Comparison of ENCODE assay signal across 12 cellular contexts in the genomic region with DNA sequence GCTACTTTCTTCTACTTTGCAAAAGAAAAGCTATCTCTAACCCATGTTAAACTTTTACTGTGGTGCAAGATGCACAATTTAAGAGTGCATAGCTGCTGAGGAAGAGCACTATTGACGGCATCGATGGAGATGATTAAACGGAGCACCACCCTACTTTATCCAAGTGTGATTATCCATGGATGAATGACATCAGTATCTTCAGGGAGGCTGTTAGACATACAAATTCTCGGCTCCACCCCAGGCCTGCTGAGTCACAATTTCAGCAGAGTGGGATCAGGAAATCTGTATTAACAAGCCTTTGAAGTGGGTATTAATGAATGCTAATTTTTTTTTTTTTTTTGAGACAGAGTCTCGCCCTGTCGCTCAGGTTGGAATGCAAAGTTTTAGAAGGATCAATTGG. TPM values are rescaled to one million over a fixed set of nuclear protein-coding genes. Genes with fewer than 3 reads are reported as not detected.
"Had no signal": no experiment of that assay in that cellular context is flagged by ENCODE, and none has a peak within 500 bp of the region (broad histone marks: within the 10 kb centered on the region; RNA-seq: fewer than 3 reads in every experiment).

No MANE protein-coding gene starts in this region.

- DNase-seq: activated CD4-positive, alpha-beta T cell treated with anti-CD3 and anti-CD28 coated beads for 36 hours; activated naive CD4-positive, alpha-beta T cell treated with anti-CD3 and anti-CD28 coated beads for 36 hours; effector memory CD4-positive, alpha-beta T cell; islet precursor cell; left ventricle myocardium superior; retina; stomach; T-helper 9 cell had no signal

- H3K4me3 ChIP-seq: pancreas, stomach, thoracic aorta had no signal

- ATAC-seq: activated CD4-positive, alpha-beta T cell treated with anti-CD3 and anti-CD28 coated beads for 36 hours; activated T-helper 17 cell treated with anti-CD3 and anti-CD28 coated beads, Interleukin-2, amount 50 U/mL, for 72 hours; left ventricle myocardium superior; pancreas had no signal

- H3K36me3 ChIP-seq: pancreas, stomach, thoracic aorta had no signal

- H3K4me1 ChIP-seq: pancreas had no signal

- H3K9me3 ChIP-seq: pancreas, stomach, thoracic aorta had no signal

- H3K27ac ChIP-seq: pancreas, stomach, thoracic aorta had no signal

- H3K27me3 ChIP-seq: pancreas, stomach had no signal

RNA-seq across cellular contexts. Expression of a gene that starts 16.2 kb away (rescaled TPM):
- polyA plus RNA-seq: esophagus had no signal
